ENCODE assay signal across 9 cellular contexts in the genomic region with DNA sequence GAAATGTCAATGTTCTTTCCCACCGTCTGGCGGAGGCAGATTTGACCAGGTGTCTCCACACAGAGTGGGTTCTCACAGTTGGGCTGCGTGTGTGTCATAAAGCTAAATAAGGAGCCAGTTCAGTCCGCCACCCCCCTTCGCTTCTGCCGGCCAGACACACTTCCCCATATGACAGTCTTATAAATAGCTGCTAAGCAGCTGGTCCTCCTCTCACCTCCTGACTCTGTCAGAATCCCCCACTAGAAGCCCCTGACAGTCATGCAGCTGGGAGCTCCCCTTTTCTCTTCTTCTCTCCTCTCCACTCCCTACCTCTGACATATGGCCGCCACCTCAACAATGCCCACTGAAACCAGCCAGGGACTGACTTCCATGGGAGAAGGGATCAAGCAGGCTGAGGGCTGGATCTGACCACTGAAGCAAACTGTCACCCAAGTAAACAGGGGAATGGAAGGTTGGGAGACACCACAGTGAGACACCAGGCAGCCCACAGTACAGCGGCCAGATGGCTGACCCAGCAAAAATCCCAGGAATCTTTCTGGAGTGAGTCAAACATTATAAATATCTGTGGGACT.
A peak's percentile ranks its signal among the peaks of the same experiment; 100 is the strongest.
DNase-seq lines count a peak whose midpoint lies in the region; ATAC-seq and TF ChIP-seq lines count a peak whose summit lies in the region.
"Had no signal": no experiment of that assay in that cellular context is flagged by ENCODE, and none has a peak within 500 bp of the region (broad histone marks: within the 10 kb centered on the region; RNA-seq: fewer than 3 reads in every experiment).

No MANE protein-coding gene starts in this region.

- in situ Hi-C loops in HAP-1 (cut with MboI; ENCODE audit: low sequenced_read_pairs), result no loop called here

- H3K4me1 ChIP-seq in PC-3 (ENCODE audit: insufficient read depth, low read length), result peaks cover 9% of the 10 kb centered on the region
- H3K4me1 ChIP-seq in neural progenitor cell, result peaks cover 65% of the 10 kb centered on the region
- H3K4me1 ChIP-seq in right lobe of liver, result no peaks in the 10 kb centered on the region
- H3K4me1 ChIP-seq in HAP-1, result peaks cover 29% of the 10 kb centered on the region
- peaks cover 21% of the 10 kb centered on the region for H3K4me1 ChIP-seq in BE2C

- H3K27me3 ChIP-seq in PC-3 (ENCODE audit: low read length) (no peaks in the 10 kb centered on the region), neural progenitor cell (no peaks in the 10 kb centered on the region), right lobe of liver (no peaks in the 10 kb centered on the region), HAP-1 (ENCODE audit: low read depth) (no peaks in the 10 kb centered on the region), BE2C (no peaks in the 10 kb centered on the region)

- CTCF ChIA-PET in PC-3 (lab: Charles Lee), result no interaction called here

- H3K36me3 Mint-ChIP-seq in neural progenitor cell, result no peaks in the 10 kb centered on the region

- no peaks in the 10 kb centered on the region for H3K36me3 ChIP-seq in PC-3 (ENCODE audit: low read depth, low read length)
- no peaks in the 10 kb centered on the region for H3K36me3 ChIP-seq in neural progenitor cell
- H3K36me3 ChIP-seq in right lobe of liver, result no peaks in the 10 kb centered on the region
- H3K36me3 ChIP-seq in HAP-1 (replicated peaks), result no peaks in the 10 kb centered on the region
- H3K36me3 ChIP-seq in BE2C, result no peaks in the 10 kb centered on the region

- peak overlapping the region; percentile 8 for H3K27ac Mint-ChIP-seq in neural progenitor cell
- H3K27ac Mint-ChIP-seq: GM23338 had no signal

- intact Hi-C loops in PC-3 (cut with micrococcal nuclease), result no loop called here
- intact Hi-C loops in right lobe of liver (cut with DNase I), result no loop called here

- DNase-seq in PC-3 (peak; percentile 38), neural progenitor cell (ENCODE audit: low spot score) (no peak), right lobe of liver (no peak), HAP-1 (ENCODE audit: low spot score in 2 of 2) (no peak), BE2C (no peak)
- no peak for DNase-seq in stimulated activated CD4-positive, alpha-beta T cell treated with anti-CD3 and anti-CD28 coated beads, Interleukin-15, amount 100 ng/mL, for 24 hours

- H4K20me1 ChIP-seq in PC-3 (ENCODE audit: low read length), result no peaks in the 10 kb centered on the region
- H4K20me1 ChIP-seq in neural progenitor cell (ENCODE audit: low read depth), result no peaks in the 10 kb centered on the region

- no peaks in the 10 kb centered on the region for H3K9me2 ChIP-seq in PC-3 (replicated peaks; ENCODE audit: low read length)

- H3K9ac ChIP-seq in PC-3 (ENCODE audit: low read length) (no peak overlapping the region), neural progenitor cell (no peak overlapping the region)

- H3K4me2 ChIP-seq in PC-3 (ENCODE audit: low read length), result no peak overlapping the region
- H3K4me2 ChIP-seq in neural progenitor cell, result no peak overlapping the region
- H3K4me2 ChIP-seq: GM23338 had no signal

- H3F3A ChIP-seq in PC-3 (ENCODE audit: low read length, unreplicated experiment), result no peaks in the 10 kb centered on the region
- H3F3A ChIP-seq in neural progenitor cell (ENCODE audit: low read depth), result peaks cover 44% of the 10 kb centered on the region

- peaks cover 11% of the 10 kb centered on the region for H3K27me3 Mint-ChIP-seq in neural progenitor cell (ENCODE audit: insufficient read depth, low read depth)

- H3K79me2 ChIP-seq in PC-3 (ENCODE audit: low read length), result no peaks in the 10 kb centered on the region
- H3K79me2 ChIP-seq in neural progenitor cell (ENCODE audit: low read depth), result no peaks in the 10 kb centered on the region

- no peak for TF ChIP-seq POLR2A in right lobe of liver (IDR thresholded peaks at IDR 0.05)

- H3K9me3 Mint-ChIP-seq in neural progenitor cell, result peaks cover 10% of the 10 kb centered on the region
- H3K9me3 Mint-ChIP-seq: GM23338 had no signal

- POLR2A ChIA-PET in PC-3 (lab: Charles Lee; ENCODE audit: unreplicated experiment), result no interaction called here

- H3K9me3 ChIP-seq in PC-3 (ENCODE audit: low read length) (no peaks in the 10 kb centered on the region), neural progenitor cell (ENCODE audit: low read depth) (peaks cover 8% of the 10 kb centered on the region), right lobe of liver (no peaks in the 10 kb centered on the region), HAP-1 (no peaks in the 10 kb centered on the region), BE2C (no peaks in the 10 kb centered on the region)

- no peak overlapping the region for H2AFZ ChIP-seq in PC-3 (ENCODE audit: low read length)
- no peak overlapping the region for H2AFZ ChIP-seq in neural progenitor cell (replicated peaks)
- H2AFZ ChIP-seq: GM23338 had no signal

- WGBS in right lobe of liver (ENCODE audit: insufficient coverage, low coverage, low lambda C conversion rate, missing lambda C conversion rate), result 62% methylated on average over 7 of the region's 8 CpGs

- ATAC-seq in GM19023 (IDR thresholded peaks at IDR 0.05; ENCODE audit: unreplicated experiment) (peak; percentile 75), HG02885 (IDR thresholded peaks at IDR 0.05; ENCODE audit: poor library complexity, unreplicated experiment) (peak; percentile 87), PC-3 (0 out of 2 replicates have a peak, but pooled peaks have one; percentile 34), right lobe of liver (no peak)
- ATAC-seq: GM23338 had no signal

- peaks cover 30% of the 10 kb centered on the region for H3K4me1 Mint-ChIP-seq in neural progenitor cell

- no peak overlapping the region for H3K27ac ChIP-seq in PC-3 (ENCODE audit: low read length)
- H3K27ac ChIP-seq in neural progenitor cell, result no peak overlapping the region
- H3K27ac ChIP-seq in right lobe of liver, result no peak overlapping the region

- no TSS peak for BruUV-seq in PC-3 (replicated peaks; lab: Mats Ljungman, UMichigan)

- TF ChIP-seq CTCF in PC-3 (conservative IDR thresholded peaks at IDR 0.05; ENCODE audit: low read depth, low read length) (no peak), neural progenitor cell (IDR thresholded peaks at IDR 0.05) (no peak), right lobe of liver (IDR thresholded peaks at IDR 0.05) (no peak), BE2C (IDR thresholded peaks at IDR 0.05; ENCODE audit: low read depth, low read length) (no peak)

- H3K4me3 Mint-ChIP-seq in neural progenitor cell, result no peak overlapping the region
- H3K4me3 Mint-ChIP-seq: GM23338 had no signal

- H3K4me3 ChIP-seq in PC-3 (ENCODE audit: low read length) (no peak overlapping the region), neural progenitor cell (no peak overlapping the region), right lobe of liver (no peak overlapping the region), HAP-1 (no peak overlapping the region), BE2C (ENCODE audit: low read depth, low read length) (no peak overlapping the region)
- H3K4me3 ChIP-seq: GM23338 had no signal

Comparison
In these comparisons a context has a peak if more than half of its experiments do, and no peak if none do; other contexts are left out.
1. ATAC-seq: peak in GM19023 (single experiment), HG02885 (single experiment) and PC-3 (single experiment); none in right lobe of liver (0 of 4).